1 cellular context compared by ENCODE assay signal in the genomic region with DNA sequence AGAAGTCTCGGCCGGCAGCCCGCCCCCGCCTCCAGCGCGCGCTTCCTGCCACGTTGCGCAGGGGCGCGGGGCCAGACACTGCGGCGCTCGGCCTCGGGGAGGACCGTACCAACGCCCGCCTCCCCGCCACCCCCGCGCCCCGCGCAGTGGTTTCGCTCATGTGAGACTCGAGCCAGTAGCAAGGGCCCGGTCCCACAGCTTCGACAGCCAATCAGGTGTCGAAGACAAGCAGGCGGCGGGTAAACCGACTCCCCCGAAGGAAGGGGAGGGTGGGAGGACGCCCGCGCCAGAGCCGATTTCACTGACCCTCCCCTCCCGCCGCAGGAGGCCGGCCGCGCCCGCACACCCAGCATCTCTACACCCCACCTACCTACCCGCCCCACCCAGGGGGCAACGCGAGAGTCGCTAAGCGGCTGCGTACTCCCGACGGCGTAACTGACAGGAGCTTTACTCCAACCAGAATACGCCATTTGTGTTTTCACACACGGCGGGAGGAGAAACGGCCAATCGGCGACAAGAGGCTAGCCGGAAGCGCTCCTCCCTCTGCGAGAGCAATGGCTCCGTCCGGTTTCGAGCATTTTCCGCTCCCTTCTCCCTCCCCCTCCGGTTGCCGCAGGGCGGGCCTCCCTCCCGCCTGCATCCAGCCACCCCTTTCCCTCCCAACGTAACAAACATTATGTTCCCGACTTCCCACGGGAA.
TF ChIP-seq lines count a peak whose summit lies in the region.

No MANE protein-coding gene starts in this region.

TF ChIP-seq in K562, 482 proteins besides CTCF, POLR2A, EP300 and RAD21 (continued from another document and continues in another):
- no peak for TF ChIP-seq CREB3 (tag; conservative IDR thresholded peaks at IDR 0.05; ENCODE audit: low read depth)
- TF ChIP-seq NCOA2 (IDR thresholded peaks at IDR 0.05; ENCODE audit: partially characterized antibody in 2 of 2) = no peak
- TF ChIP-seq, protein P1, sequence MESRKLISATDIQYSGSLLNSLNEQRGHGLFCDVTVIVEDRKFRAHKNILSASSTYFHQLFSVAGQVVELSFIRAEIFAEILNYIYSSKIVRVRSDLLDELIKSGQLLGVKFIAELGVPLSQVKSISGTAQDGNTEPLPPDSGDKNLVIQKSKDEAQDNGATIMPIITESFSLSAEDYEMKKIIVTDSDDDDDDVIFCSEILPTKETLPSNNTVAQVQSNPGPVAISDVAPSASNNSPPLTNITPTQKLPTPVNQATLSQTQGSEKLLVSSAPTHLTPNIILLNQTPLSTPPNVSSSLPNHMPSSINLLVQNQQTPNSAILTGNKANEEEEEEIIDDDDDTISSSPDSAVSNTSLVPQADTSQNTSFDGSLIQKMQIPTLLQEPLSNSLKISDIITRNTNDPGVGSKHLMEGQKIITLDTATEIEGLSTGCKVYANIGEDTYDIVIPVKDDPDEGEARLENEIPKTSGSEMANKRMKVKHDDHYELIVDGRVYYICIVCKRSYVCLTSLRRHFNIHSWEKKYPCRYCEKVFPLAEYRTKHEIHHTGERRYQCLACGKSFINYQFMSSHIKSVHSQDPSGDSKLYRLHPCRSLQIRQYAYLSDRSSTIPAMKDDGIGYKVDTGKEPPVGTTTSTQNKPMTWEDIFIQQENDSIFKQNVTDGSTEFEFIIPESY (CRISPR knock-in tag; IDR thresholded peaks at IDR 0.05) = peak; percentile 78
- no peak for TF ChIP-seq NR2C1 (IDR thresholded peaks at IDR 0.05)
- no peak for TF ChIP-seq NR2C1 (tag; IDR thresholded peaks at IDR 0.05)
- TF ChIP-seq NONO (IDR thresholded peaks at IDR 0.05; ENCODE audit: low read depth in 2 of 2, low read length in 1 of 2) = peak; percentile 91 to 98
- no peak for TF ChIP-seq KHSRP (IDR thresholded peaks at IDR 0.05)
- TF ChIP-seq, protein P2, sequence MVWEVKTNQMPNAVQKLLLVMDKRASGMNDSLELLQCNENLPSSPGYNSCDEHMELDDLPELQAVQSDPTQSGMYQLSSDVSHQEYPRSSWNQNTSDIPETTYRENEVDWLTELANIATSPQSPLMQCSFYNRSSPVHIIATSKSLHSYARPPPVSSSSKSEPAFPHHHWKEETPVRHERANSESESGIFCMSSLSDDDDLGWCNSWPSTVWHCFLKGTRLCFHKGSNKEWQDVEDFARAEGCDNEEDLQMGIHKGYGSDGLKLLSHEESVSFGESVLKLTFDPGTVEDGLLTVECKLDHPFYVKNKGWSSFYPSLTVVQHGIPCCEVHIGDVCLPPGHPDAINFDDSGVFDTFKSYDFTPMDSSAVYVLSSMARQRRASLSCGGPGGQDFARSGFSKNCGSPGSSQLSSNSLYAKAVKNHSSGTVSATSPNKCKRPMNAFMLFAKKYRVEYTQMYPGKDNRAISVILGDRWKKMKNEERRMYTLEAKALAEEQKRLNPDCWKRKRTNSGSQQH (CRISPR knock-in tag; IDR thresholded peaks at IDR 0.05) = peak; percentile 94; the same call in 1 of the 2 replicates
- TF ChIP-seq GTF2F1 (IDR thresholded peaks at IDR 0.05; ENCODE audit: low read depth, low read length) = peak; percentile 48; the same call in 1 of the 2 replicates
- no peak for TF ChIP-seq TFE3 (CRISPR knock-in tag; IDR thresholded peaks at IDR 0.05)
- peak; percentile 87 to 99; a peak in 3 of 4 replicates for TF ChIP-seq FOXK2 (conservative IDR thresholded peaks at IDR 0.05 in 1 of 2, IDR thresholded peaks at IDR 0.05 in 1 of 2; ENCODE audit: low read depth in 2 of 2)
- TF ChIP-seq, protein P3, sequence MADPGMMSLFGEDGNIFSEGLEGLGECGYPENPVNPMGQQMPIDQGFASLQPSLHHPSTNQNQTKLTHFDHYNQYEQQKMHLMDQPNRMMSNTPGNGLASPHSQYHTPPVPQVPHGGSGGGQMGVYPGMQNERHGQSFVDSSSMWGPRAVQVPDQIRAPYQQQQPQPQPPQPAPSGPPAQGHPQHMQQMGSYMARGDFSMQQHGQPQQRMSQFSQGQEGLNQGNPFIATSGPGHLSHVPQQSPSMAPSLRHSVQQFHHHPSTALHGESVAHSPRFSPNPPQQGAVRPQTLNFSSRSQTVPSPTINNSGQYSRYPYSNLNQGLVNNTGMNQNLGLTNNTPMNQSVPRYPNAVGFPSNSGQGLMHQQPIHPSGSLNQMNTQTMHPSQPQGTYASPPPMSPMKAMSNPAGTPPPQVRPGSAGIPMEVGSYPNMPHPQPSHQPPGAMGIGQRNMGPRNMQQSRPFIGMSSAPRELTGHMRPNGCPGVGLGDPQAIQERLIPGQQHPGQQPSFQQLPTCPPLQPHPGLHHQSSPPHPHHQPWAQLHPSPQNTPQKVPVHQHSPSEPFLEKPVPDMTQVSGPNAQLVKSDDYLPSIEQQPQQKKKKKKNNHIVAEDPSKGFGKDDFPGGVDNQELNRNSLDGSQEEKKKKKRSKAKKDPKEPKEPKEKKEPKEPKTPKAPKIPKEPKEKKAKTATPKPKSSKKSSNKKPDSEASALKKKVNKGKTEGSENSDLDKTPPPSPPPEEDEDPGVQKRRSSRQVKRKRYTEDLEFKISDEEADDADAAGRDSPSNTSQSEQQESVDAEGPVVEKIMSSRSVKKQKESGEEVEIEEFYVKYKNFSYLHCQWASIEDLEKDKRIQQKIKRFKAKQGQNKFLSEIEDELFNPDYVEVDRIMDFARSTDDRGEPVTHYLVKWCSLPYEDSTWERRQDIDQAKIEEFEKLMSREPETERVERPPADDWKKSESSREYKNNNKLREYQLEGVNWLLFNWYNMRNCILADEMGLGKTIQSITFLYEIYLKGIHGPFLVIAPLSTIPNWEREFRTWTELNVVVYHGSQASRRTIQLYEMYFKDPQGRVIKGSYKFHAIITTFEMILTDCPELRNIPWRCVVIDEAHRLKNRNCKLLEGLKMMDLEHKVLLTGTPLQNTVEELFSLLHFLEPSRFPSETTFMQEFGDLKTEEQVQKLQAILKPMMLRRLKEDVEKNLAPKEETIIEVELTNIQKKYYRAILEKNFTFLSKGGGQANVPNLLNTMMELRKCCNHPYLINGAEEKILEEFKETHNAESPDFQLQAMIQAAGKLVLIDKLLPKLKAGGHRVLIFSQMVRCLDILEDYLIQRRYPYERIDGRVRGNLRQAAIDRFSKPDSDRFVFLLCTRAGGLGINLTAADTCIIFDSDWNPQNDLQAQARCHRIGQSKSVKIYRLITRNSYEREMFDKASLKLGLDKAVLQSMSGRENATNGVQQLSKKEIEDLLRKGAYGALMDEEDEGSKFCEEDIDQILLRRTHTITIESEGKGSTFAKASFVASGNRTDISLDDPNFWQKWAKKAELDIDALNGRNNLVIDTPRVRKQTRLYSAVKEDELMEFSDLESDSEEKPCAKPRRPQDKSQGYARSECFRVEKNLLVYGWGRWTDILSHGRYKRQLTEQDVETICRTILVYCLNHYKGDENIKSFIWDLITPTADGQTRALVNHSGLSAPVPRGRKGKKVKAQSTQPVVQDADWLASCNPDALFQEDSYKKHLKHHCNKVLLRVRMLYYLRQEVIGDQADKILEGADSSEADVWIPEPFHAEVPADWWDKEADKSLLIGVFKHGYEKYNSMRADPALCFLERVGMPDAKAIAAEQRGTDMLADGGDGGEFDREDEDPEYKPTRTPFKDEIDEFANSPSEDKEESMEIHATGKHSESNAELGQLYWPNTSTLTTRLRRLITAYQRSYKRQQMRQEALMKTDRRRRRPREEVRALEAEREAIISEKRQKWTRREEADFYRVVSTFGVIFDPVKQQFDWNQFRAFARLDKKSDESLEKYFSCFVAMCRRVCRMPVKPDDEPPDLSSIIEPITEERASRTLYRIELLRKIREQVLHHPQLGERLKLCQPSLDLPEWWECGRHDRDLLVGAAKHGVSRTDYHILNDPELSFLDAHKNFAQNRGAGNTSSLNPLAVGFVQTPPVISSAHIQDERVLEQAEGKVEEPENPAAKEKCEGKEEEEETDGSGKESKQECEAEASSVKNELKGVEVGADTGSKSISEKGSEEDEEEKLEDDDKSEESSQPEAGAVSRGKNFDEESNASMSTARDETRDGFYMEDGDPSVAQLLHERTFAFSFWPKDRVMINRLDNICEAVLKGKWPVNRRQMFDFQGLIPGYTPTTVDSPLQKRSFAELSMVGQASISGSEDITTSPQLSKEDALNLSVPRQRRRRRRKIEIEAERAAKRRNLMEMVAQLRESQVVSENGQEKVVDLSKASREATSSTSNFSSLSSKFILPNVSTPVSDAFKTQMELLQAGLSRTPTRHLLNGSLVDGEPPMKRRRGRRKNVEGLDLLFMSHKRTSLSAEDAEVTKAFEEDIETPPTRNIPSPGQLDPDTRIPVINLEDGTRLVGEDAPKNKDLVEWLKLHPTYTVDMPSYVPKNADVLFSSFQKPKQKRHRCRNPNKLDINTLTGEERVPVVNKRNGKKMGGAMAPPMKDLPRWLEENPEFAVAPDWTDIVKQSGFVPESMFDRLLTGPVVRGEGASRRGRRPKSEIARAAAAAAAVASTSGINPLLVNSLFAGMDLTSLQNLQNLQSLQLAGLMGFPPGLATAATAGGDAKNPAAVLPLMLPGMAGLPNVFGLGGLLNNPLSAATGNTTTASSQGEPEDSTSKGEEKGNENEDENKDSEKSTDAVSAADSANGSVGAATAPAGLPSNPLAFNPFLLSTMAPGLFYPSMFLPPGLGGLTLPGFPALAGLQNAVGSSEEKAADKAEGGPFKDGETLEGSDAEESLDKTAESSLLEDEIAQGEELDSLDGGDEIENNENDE (IDR thresholded peaks at IDR 0.05; ENCODE audit: low read depth, low read length) = no peak
- TF ChIP-seq GTF2E2 (tag; IDR thresholded peaks at IDR 0.05) = no peak
- TF ChIP-seq ZBTB34 (CRISPR knock-in tag; IDR thresholded peaks at IDR 0.05) = no peak
- peak in 1 of 2 experiments; percentile 78; a peak in 1 of 4 replicates for TF ChIP-seq SRF (CRISPR knock-in tag; IDR thresholded peaks at IDR 0.05)
- no peak for TF ChIP-seq ZNF347 (CRISPR knock-in tag; IDR thresholded peaks at IDR 0.05; ENCODE audit: low read depth)
- TF ChIP-seq GTF3C2 (IDR thresholded peaks at IDR 0.05; ENCODE audit: borderline replicate concordance, extremely low read depth, insufficient read length) = no peak
- no peak for TF ChIP-seq COPS2 (conservative IDR thresholded peaks at IDR 0.05)
- TF ChIP-seq, protein P4, sequence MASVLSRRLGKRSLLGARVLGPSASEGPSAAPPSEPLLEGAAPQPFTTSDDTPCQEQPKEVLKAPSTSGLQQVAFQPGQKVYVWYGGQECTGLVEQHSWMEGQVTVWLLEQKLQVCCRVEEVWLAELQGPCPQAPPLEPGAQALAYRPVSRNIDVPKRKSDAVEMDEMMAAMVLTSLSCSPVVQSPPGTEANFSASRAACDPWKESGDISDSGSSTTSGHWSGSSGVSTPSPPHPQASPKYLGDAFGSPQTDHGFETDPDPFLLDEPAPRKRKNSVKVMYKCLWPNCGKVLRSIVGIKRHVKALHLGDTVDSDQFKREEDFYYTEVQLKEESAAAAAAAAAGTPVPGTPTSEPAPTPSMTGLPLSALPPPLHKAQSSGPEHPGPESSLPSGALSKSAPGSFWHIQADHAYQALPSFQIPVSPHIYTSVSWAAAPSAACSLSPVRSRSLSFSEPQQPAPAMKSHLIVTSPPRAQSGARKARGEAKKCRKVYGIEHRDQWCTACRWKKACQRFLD (CRISPR knock-in tag; IDR thresholded peaks at IDR 0.05) = no peak
- TF ChIP-seq, protein P5, sequence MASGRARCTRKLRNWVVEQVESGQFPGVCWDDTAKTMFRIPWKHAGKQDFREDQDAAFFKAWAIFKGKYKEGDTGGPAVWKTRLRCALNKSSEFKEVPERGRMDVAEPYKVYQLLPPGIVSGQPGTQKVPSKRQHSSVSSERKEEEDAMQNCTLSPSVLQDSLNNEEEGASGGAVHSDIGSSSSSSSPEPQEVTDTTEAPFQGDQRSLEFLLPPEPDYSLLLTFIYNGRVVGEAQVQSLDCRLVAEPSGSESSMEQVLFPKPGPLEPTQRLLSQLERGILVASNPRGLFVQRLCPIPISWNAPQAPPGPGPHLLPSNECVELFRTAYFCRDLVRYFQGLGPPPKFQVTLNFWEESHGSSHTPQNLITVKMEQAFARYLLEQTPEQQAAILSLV (tag; IDR thresholded peaks at IDR 0.05) = no peak
